Comparison of ENCODE assay signal across 1 cellular context in the genomic region with DNA sequence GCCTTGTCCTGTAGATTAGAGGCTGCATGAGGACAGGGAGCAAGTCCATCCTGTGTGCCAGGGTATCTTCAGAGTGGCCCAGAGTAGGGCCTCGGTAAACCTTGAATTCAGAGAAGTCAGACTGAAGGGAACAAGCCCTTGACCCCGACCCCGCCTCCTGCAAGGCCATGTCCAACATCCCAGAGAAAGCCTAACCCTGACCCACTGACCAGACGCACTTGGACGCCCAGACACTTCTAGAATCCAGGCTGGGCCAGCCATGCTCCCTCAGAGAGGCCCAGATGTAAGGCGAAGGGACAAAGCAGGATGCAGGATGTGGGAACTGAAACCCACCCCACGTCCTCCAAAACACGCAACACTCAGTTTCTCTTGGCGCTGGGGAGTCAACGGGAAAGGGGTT.
TF ChIP-seq lines count a peak whose summit lies in the region.

No MANE protein-coding gene starts in this region.

TF ChIP-seq in WTC11, 78 proteins besides CTCF, POLR2A, EP300 and RAD21 (continued from another document):
- TF ChIP-seq, protein P1, sequence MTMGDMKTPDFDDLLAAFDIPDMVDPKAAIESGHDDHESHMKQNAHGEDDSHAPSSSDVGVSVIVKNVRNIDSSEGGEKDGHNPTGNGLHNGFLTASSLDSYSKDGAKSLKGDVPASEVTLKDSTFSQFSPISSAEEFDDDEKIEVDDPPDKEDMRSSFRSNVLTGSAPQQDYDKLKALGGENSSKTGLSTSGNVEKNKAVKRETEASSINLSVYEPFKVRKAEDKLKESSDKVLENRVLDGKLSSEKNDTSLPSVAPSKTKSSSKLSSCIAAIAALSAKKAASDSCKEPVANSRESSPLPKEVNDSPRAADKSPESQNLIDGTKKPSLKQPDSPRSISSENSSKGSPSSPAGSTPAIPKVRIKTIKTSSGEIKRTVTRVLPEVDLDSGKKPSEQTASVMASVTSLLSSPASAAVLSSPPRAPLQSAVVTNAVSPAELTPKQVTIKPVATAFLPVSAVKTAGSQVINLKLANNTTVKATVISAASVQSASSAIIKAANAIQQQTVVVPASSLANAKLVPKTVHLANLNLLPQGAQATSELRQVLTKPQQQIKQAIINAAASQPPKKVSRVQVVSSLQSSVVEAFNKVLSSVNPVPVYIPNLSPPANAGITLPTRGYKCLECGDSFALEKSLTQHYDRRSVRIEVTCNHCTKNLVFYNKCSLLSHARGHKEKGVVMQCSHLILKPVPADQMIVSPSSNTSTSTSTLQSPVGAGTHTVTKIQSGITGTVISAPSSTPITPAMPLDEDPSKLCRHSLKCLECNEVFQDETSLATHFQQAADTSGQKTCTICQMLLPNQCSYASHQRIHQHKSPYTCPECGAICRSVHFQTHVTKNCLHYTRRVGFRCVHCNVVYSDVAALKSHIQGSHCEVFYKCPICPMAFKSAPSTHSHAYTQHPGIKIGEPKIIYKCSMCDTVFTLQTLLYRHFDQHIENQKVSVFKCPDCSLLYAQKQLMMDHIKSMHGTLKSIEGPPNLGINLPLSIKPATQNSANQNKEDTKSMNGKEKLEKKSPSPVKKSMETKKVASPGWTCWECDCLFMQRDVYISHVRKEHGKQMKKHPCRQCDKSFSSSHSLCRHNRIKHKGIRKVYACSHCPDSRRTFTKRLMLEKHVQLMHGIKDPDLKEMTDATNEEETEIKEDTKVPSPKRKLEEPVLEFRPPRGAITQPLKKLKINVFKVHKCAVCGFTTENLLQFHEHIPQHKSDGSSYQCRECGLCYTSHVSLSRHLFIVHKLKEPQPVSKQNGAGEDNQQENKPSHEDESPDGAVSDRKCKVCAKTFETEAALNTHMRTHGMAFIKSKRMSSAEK (CRISPR knock-in tag; IDR thresholded peaks at IDR 0.05; ENCODE audit: borderline replicate concordance): no peak
- TF ChIP-seq CBFB (CRISPR knock-in tag; IDR thresholded peaks at IDR 0.05; ENCODE audit: low read depth): no peak
- TF ChIP-seq FOXK1 (CRISPR knock-in tag; IDR thresholded peaks at IDR 0.05): no peak
- TF ChIP-seq, protein P2, sequence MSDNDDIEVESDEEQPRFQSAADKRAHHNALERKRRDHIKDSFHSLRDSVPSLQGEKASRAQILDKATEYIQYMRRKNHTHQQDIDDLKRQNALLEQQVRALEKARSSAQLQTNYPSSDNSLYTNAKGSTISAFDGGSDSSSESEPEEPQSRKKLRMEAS (CRISPR knock-in tag; IDR thresholded peaks at IDR 0.05): no peak
- TF ChIP-seq ZNF671 (CRISPR knock-in tag; IDR thresholded peaks at IDR 0.05): no peak
- TF ChIP-seq, protein P3, sequence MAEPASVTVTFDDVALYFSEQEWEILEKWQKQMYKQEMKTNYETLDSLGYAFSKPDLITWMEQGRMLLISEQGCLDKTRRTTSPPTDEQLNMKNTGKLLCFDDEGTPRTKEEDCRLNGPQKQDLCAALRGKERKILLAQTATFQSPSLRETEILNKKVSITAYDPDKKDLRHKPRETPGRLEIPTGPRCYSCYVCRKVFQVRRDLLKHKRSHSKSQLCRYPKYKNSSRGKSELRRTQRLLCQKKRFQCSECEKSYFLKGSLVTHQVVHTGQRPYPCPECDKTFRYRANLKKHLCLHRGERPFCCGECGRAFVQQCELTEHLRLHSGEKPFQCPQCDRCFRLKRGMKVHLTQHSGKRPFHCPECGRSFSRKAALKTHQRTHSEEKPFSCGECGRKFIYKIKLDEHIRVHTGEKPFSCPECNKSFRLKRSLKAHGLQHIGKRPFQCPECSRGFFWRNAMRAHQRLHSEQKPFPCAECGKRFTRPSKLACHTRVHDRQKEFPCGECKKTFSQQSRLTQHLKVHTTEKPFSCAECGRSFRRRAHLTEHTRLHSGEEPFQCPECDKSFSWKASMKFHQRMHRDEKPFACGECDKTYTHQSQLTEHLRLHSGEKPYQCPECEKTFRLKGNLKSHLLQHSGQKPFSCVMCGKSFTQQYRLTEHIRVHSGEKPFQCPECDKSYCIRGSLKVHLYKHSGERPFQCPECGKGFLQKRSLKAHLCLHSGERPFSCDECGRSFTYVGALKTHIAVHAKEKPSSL (CRISPR knock-in tag; conservative IDR thresholded peaks at IDR 0.05): no peak
- TF ChIP-seq, protein P4, sequence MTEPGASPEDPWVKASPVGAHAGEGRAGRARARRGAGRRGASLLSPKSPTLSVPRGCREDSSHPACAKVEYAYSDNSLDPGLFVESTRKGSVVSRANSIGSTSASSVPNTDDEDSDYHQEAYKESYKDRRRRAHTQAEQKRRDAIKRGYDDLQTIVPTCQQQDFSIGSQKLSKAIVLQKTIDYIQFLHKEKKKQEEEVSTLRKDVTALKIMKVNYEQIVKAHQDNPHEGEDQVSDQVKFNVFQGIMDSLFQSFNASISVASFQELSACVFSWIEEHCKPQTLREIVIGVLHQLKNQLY (CRISPR knock-in tag; IDR thresholded peaks at IDR 0.05): no peak
- TF ChIP-seq, protein P5, sequence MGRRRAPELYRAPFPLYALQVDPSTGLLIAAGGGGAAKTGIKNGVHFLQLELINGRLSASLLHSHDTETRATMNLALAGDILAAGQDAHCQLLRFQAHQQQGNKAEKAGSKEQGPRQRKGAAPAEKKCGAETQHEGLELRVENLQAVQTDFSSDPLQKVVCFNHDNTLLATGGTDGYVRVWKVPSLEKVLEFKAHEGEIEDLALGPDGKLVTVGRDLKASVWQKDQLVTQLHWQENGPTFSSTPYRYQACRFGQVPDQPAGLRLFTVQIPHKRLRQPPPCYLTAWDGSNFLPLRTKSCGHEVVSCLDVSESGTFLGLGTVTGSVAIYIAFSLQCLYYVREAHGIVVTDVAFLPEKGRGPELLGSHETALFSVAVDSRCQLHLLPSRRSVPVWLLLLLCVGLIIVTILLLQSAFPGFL (CRISPR knock-in tag; IDR thresholded peaks at IDR 0.05; ENCODE audit: borderline replicate concordance): no peak
- no peak for TF ChIP-seq PRRX2 (CRISPR knock-in tag; IDR thresholded peaks at IDR 0.05)
- TF ChIP-seq, protein P6, sequence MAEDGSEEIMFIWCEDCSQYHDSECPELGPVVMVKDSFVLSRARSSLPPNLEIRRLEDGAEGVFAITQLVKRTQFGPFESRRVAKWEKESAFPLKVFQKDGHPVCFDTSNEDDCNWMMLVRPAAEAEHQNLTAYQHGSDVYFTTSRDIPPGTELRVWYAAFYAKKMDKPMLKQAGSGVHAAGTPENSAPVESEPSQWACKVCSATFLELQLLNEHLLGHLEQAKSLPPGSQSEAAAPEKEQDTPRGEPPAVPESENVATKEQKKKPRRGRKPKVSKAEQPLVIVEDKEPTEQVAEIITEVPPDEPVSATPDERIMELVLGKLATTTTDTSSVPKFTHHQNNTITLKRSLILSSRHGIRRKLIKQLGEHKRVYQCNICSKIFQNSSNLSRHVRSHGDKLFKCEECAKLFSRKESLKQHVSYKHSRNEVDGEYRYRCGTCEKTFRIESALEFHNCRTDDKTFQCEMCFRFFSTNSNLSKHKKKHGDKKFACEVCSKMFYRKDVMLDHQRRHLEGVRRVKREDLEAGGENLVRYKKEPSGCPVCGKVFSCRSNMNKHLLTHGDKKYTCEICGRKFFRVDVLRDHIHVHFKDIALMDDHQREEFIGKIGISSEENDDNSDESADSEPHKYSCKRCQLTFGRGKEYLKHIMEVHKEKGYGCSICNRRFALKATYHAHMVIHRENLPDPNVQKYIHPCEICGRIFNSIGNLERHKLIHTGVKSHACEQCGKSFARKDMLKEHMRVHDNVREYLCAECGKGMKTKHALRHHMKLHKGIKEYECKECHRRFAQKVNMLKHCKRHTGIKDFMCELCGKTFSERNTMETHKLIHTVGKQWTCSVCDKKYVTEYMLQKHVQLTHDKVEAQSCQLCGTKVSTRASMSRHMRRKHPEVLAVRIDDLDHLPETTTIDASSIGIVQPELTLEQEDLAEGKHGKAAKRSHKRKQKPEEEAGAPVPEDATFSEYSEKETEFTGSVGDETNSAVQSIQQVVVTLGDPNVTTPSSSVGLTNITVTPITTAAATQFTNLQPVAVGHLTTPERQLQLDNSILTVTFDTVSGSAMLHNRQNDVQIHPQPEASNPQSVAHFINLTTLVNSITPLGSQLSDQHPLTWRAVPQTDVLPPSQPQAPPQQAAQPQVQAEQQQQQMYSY (CRISPR knock-in tag; IDR thresholded peaks at IDR 0.05): no peak
- TF ChIP-seq MXD4 (CRISPR knock-in tag; IDR thresholded peaks at IDR 0.05; ENCODE audit: borderline replicate concordance): no peak
- TF ChIP-seq, protein P7, sequence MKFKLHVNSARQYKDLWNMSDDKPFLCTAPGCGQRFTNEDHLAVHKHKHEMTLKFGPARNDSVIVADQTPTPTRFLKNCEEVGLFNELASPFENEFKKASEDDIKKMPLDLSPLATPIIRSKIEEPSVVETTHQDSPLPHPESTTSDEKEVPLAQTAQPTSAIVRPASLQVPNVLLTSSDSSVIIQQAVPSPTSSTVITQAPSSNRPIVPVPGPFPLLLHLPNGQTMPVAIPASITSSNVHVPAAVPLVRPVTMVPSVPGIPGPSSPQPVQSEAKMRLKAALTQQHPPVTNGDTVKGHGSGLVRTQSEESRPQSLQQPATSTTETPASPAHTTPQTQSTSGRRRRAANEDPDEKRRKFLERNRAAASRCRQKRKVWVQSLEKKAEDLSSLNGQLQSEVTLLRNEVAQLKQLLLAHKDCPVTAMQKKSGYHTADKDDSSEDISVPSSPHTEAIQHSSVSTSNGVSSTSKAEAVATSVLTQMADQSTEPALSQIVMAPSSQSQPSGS (CRISPR knock-in tag; IDR thresholded peaks at IDR 0.05; ENCODE audit: borderline replicate concordance, low read depth): no peak
- TF ChIP-seq SP1 (CRISPR knock-in tag; conservative IDR thresholded peaks at IDR 0.05): no peak
- TF ChIP-seq CREM (CRISPR knock-in tag; IDR thresholded peaks at IDR 0.05): no peak
- TF ChIP-seq ZNF263 (CRISPR knock-in tag; IDR thresholded peaks at IDR 0.05; ENCODE audit: low read depth): no peak
- TF ChIP-seq, protein P8, sequence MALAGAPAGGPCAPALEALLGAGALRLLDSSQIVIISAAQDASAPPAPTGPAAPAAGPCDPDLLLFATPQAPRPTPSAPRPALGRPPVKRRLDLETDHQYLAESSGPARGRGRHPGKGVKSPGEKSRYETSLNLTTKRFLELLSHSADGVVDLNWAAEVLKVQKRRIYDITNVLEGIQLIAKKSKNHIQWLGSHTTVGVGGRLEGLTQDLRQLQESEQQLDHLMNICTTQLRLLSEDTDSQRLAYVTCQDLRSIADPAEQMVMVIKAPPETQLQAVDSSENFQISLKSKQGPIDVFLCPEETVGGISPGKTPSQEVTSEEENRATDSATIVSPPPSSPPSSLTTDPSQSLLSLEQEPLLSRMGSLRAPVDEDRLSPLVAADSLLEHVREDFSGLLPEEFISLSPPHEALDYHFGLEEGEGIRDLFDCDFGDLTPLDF (CRISPR knock-in tag; IDR thresholded peaks at IDR 0.05): no peak
